ENCODE assay signal across 1 cellular context in genomic region chr10:46441837-46442278, GRCh38.
TF ChIP-seq lines count a peak whose summit lies in the region.

No MANE protein-coding gene starts in this region.

TF ChIP-seq in K562, 482 proteins besides CTCF, POLR2A, EP300 and RAD21 (continued from another document):
- 0 out of 4 replicates have a peak, but pooled peaks of 1 of the 2 experiments have one; percentile 25 for TF ChIP-seq MNT (conservative IDR thresholded peaks at IDR 0.05)
- peak; percentile 48 for TF ChIP-seq RFX1 (IDR thresholded peaks at IDR 0.05)
- TF ChIP-seq CBFA2T2 (conservative IDR thresholded peaks at IDR 0.05): peak; percentile 79
- TF ChIP-seq EGR1 (conservative IDR thresholded peaks at IDR 0.05): peak; percentile 53; the same call in 1 of the 2 replicates
- peak; percentile 56; the same call in 1 of the 2 replicates for TF ChIP-seq NCOR1 (IDR thresholded peaks at IDR 0.05)
- TF ChIP-seq CBFA2T3 (IDR thresholded peaks at IDR 0.05): peak; percentile 80
- TF ChIP-seq NFIC (IDR thresholded peaks at IDR 0.05): peak; percentile 28; the same call in 1 of the 2 replicates
